Comparison of ENCODE assay signal across 15 cellular contexts in genomic region chr2:36680012-36680411, GRCh38. TPM values are rescaled to one million over a fixed set of nuclear protein-coding genes. Genes with fewer than 3 reads are reported as not detected.
"Had no signal": no experiment of that assay in that cellular context is flagged by ENCODE, and none has a peak within 500 bp of the region (broad histone marks: within the 10 kb centered on the region; RNA-seq: fewer than 3 reads in every experiment).

No MANE protein-coding gene starts in this region.

- H3K36me3 ChIP-seq: ovary, stomach had no signal

- DNase-seq: activated CD4-positive, alpha-beta memory T cell treated with anti-CD3 and anti-CD28 coated beads, Interleukin-2, amount 10 ng/mL, durations not matched to agents 7 days and 5 days; activated CD4-positive, alpha-beta T cell treated with anti-CD3 and anti-CD28 coated beads for 48 hours; activated CD4-positive, CD25-positive, alpha-beta regulatory T cell; activated CD8-positive, alpha-beta memory T cell treated with anti-CD3 and anti-CD28 coated beads, Interleukin-2, amount 10 ng/mL, durations not matched to agents 7 days and 5 days; amniotic stem cell; body of pancreas; erythroblast; left cardiac atrium; naive thymus-derived CD8-positive, alpha-beta T cell; ovary; stimulated activated CD4-positive, alpha-beta T cell treated with anti-CD3 and anti-CD28 coated beads, Interleukin-4, amount 100 ng/mL, for 24 hours; stomach; T-helper 9 cell; trophoblast cell had no signal

- H3K4me1 ChIP-seq: body of pancreas, stomach had no signal

- H3K9me3 ChIP-seq: body of pancreas, ovary had no signal

- H3K27me3 ChIP-seq: body of pancreas, ovary, stomach had no signal

- H3K27ac ChIP-seq: body of pancreas, ovary, stomach had no signal

- H3K4me3 ChIP-seq: body of pancreas, ovary, stomach had no signal

RNA-seq across cellular contexts. Expression of gene VIT, which starts 16.5 kb away (rescaled TPM):
- total RNA-seq: activated CD4-positive, alpha-beta memory T cell treated with anti-CD3 and anti-CD28 coated beads, Interleukin-2, amount 10 ng/mL, durations not matched to agents 7 days and 5 days; activated CD8-positive, alpha-beta memory T cell treated with anti-CD3 and anti-CD28 coated beads, Interleukin-2, amount 10 ng/mL, durations not matched to agents 7 days and 5 days; naive thymus-derived CD8-positive, alpha-beta T cell; temporal lobe had no signal
